1 cellular context compared by ENCODE assay signal in the genomic region with DNA sequence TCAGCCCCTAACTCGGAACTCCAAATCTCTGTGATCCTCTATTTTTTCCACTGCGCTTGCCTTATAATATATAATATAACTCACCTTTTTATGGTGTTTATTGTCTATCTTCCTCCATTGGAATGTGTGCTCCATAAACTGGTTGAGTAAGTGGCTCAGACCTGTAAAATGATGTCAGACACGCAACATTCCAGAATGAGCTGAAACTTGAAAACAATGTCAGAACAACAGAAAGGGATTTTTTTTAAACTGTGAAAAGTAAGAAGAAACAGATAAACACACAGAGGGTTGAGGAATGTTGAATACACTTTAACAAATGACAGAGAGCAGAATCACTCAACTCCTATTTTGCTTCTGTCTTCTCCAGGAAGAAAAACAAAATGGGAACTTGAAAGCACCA.
TF ChIP-seq lines count a peak whose summit lies in the region.

No MANE protein-coding gene starts in this region.

TF ChIP-seq in SK-N-SH, 30 proteins besides CTCF, POLR2A, EP300 and RAD21:
- TF ChIP-seq, protein P1, sequence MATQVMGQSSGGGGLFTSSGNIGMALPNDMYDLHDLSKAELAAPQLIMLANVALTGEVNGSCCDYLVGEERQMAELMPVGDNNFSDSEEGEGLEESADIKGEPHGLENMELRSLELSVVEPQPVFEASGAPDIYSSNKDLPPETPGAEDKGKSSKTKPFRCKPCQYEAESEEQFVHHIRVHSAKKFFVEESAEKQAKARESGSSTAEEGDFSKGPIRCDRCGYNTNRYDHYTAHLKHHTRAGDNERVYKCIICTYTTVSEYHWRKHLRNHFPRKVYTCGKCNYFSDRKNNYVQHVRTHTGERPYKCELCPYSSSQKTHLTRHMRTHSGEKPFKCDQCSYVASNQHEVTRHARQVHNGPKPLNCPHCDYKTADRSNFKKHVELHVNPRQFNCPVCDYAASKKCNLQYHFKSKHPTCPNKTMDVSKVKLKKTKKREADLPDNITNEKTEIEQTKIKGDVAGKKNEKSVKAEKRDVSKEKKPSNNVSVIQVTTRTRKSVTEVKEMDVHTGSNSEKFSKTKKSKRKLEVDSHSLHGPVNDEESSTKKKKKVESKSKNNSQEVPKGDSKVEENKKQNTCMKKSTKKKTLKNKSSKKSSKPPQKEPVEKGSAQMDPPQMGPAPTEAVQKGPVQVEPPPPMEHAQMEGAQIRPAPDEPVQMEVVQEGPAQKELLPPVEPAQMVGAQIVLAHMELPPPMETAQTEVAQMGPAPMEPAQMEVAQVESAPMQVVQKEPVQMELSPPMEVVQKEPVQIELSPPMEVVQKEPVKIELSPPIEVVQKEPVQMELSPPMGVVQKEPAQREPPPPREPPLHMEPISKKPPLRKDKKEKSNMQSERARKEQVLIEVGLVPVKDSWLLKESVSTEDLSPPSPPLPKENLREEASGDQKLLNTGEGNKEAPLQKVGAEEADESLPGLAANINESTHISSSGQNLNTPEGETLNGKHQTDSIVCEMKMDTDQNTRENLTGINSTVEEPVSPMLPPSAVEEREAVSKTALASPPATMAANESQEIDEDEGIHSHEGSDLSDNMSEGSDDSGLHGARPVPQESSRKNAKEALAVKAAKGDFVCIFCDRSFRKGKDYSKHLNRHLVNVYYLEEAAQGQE (IDR thresholded peaks at IDR 0.05; ENCODE audit: low read depth, low read length) = no peak
- TF ChIP-seq FOXM1 (IDR thresholded peaks at IDR 0.05; ENCODE audit: low read depth) = no peak
- TF ChIP-seq, protein P2, sequence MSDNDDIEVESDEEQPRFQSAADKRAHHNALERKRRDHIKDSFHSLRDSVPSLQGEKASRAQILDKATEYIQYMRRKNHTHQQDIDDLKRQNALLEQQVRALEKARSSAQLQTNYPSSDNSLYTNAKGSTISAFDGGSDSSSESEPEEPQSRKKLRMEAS (IDR thresholded peaks at IDR 0.05; ENCODE audit: low read depth) = no peak
- no peak for TF ChIP-seq NFIC (IDR thresholded peaks at IDR 0.05; ENCODE audit: borderline replicate concordance)
- TF ChIP-seq CHD2 (IDR thresholded peaks at IDR 0.05; ENCODE audit: low read length, partially characterized antibody) = no peak
- TF ChIP-seq MEF2A (IDR thresholded peaks at IDR 0.05; ENCODE audit: borderline replicate concordance, low read depth) = no peak
- no peak for TF ChIP-seq FOXJ3 (CRISPR knock-in tag; IDR thresholded peaks at IDR 0.05)
- TF ChIP-seq SMC3 (IDR thresholded peaks at IDR 0.05; ENCODE audit: low read depth, low read length) = no peak
- no peak for TF ChIP-seq RFX5 (IDR thresholded peaks at IDR 0.05; ENCODE audit: low read length)
- no peak for TF ChIP-seq RXRA (IDR thresholded peaks at IDR 0.05; ENCODE audit: borderline replicate concordance, low read depth)
- no peak for TF ChIP-seq TCF12 (IDR thresholded peaks at IDR 0.05)
- TF ChIP-seq, protein P3, sequence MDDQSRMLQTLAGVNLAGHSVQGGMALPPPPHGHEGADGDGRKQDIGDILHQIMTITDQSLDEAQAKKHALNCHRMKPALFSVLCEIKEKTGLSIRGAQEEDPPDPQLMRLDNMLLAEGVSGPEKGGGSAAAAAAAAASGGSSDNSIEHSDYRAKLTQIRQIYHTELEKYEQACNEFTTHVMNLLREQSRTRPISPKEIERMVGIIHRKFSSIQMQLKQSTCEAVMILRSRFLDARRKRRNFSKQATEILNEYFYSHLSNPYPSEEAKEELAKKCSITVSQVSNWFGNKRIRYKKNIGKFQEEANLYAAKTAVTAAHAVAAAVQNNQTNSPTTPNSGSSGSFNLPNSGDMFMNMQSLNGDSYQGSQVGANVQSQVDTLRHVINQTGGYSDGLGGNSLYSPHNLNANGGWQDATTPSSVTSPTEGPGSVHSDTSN (IDR thresholded peaks at IDR 0.05) = no peak
- TF ChIP-seq NRF1 (IDR thresholded peaks at IDR 0.05; ENCODE audit: low read depth, low read length) = no peak
